8 cellular contexts compared by ENCODE assay signal in genomic region chr5:172835246-172836030, GRCh38. TPM values are rescaled to one million over a fixed set of nuclear protein-coding genes. Genes with fewer than 3 reads are reported as not detected.
DNase-seq lines count a peak whose midpoint lies in the region; ATAC-seq and TF ChIP-seq lines count a peak whose summit lies in the region.

No MANE protein-coding gene starts in this region.

- peaks cover 3% of the 10 kb centered on the region; the same call in 1 of the 2 replicates for H4K20me1 ChIP-seq in MM.1S (ENCODE audit: insufficient read depth, low read length)

- H3K4me3 ChIP-seq in MM.1S (ENCODE audit: low read length) = peak overlapping the region; percentile 99
- peak overlapping the region; percentile 70 for H3K4me3 ChIP-seq in neuron (ENCODE audit: low read length)

- H3K4me1 ChIP-seq in MM.1S (ENCODE audit: low read length) = peaks cover 26% of the 10 kb centered on the region
- peaks cover 13% of the 10 kb centered on the region for H3K4me1 ChIP-seq in neuron (ENCODE audit: insufficient read depth, low read length)

- H3F3A ChIP-seq in MM.1S (ENCODE audit: insufficient read depth, low read length) = peaks cover 36% of the 10 kb centered on the region

- H3K27me3 ChIP-seq in CD4-positive, alpha-beta T cell (ENCODE audit: control insufficient read depth, insufficient read depth, low read length) = no peaks in the 10 kb centered on the region
- H3K27me3 ChIP-seq in MM.1S (replicated peaks; ENCODE audit: insufficient read depth, low read length) (no peaks in the 10 kb centered on the region), neuron (ENCODE audit: insufficient read depth, low read length) (no peaks in the 10 kb centered on the region)

- peak overlapping the region; percentile 88 for H3K27ac Mint-ChIP-seq in CD4-positive, alpha-beta T cell
- H3K27ac Mint-ChIP-seq in effector memory CD8-positive, alpha-beta T cell = peak overlapping the region; percentile 92 to 95

- H3K27ac ChIP-seq in CD4-positive, alpha-beta T cell (ENCODE audit: low read depth, low read length) = peak overlapping the region; percentile 78
- peak overlapping the region; percentile 98 for H3K27ac ChIP-seq in MM.1S (ENCODE audit: low read length)

- H2AFZ ChIP-seq in MM.1S (ENCODE audit: low read length) (no peak overlapping the region), neuron (ENCODE audit: low read depth, low read length) (no peak overlapping the region)

- no peaks in the 10 kb centered on the region for H3K9me2 ChIP-seq in MM.1S (replicated peaks; ENCODE audit: insufficient read depth, low read length)

- no peaks in the 10 kb centered on the region for H3K9me3 ChIP-seq in CD4-positive, alpha-beta T cell (ENCODE audit: control insufficient read depth, low read length)
- no peaks in the 10 kb centered on the region for H3K9me3 ChIP-seq in MM.1S (replicated peaks; ENCODE audit: insufficient read depth, low read length)
- H3K9me3 ChIP-seq in neuron (ENCODE audit: low read length) = no peaks in the 10 kb centered on the region

- CTCF ChIA-PET in CD4-positive, alpha-beta T cell (lab: Charles Lee) = interaction anchor here (1.2 to 1.8 kb wide), 3 partner anchors 63 to 121 kb away, joined by 3 to 6 read pairs (median 4); no protein-coding TSS in a partner anchor

- DNase-seq in CD4-positive, alpha-beta T cell = no peak
- DNase-seq in MM.1S (peak; percentile 84), AG08396 (ENCODE audit: low spot score) (no peak), SW480 (ENCODE audit: low spot score) (no peak), NOMO-1 treated with DMSO at 0.1 percent for 48 hours (lab: John Stamatoyannopoulos, UW; ENCODE audit: unreplicated experiment) (no peak), NCI-H345 (lab: John Stamatoyannopoulos, UW) (no peak)
- DNase-seq in effector memory CD8-positive, alpha-beta T cell = peak in 1 of 3 experiments; percentile 22

- H3K79me2 ChIP-seq in MM.1S (ENCODE audit: low read length) = peaks cover 61% of the 10 kb centered on the region

- peak overlapping the region; percentile 94 for H3K4me2 ChIP-seq in MM.1S (ENCODE audit: low read depth, low read length)

- H3K27me3 Mint-ChIP-seq in CD4-positive, alpha-beta T cell = no peaks in the 10 kb centered on the region
- no peaks in the 10 kb centered on the region for H3K27me3 Mint-ChIP-seq in effector memory CD8-positive, alpha-beta T cell

- peak overlapping the region; percentile 95 for H3K4me3 Mint-ChIP-seq in CD4-positive, alpha-beta T cell
- peak overlapping the region; percentile 87 to 88 for H3K4me3 Mint-ChIP-seq in effector memory CD8-positive, alpha-beta T cell

- H3K36me3 ChIP-seq in MM.1S (replicated peaks; ENCODE audit: insufficient read depth, low read length) = 0 out of 2 replicates have a peak, but pooled peaks cover 4% of the 10 kb centered on the region
- H3K36me3 ChIP-seq in neuron (ENCODE audit: insufficient read depth, low read length) = peaks cover 7% of the 10 kb centered on the region

- POLR2A ChIA-PET in CD4-positive, alpha-beta T cell (lab: Charles Lee) = interaction anchor here (0.7 to 10.5 kb wide), 4 partner anchors 14 to 71 kb away, joined by 3 to 110 read pairs (median 8); partner anchors contain the start of gene DUSP1

- TF ChIP-seq CTCF in CD4-positive, alpha-beta T cell (IDR thresholded peaks at IDR 0.05) = no peak
- no peak for TF ChIP-seq CTCF in MM.1S (IDR thresholded peaks at IDR 0.05; ENCODE audit: low read length)

- H3K36me3 Mint-ChIP-seq in CD4-positive, alpha-beta T cell (ENCODE audit: low read depth) = peaks cover 5% of the 10 kb centered on the region
- peaks cover 27% of the 10 kb centered on the region for H3K36me3 Mint-ChIP-seq in effector memory CD8-positive, alpha-beta T cell (ENCODE audit: insufficient read depth)

- no peak for ATAC-seq in CD4-positive, alpha-beta T cell (ENCODE audit: poor library complexity)
- peak; percentile 23 for ATAC-seq in effector memory CD8-positive, alpha-beta T cell (replicated peaks)

- no peaks in the 10 kb centered on the region for H3K9me3 Mint-ChIP-seq in CD4-positive, alpha-beta T cell
- no peaks in the 10 kb centered on the region for H3K9me3 Mint-ChIP-seq in effector memory CD8-positive, alpha-beta T cell

- peaks cover 49% of the 10 kb centered on the region for H3K4me1 Mint-ChIP-seq in CD4-positive, alpha-beta T cell (ENCODE audit: low read depth)
- H3K4me1 Mint-ChIP-seq in effector memory CD8-positive, alpha-beta T cell (ENCODE audit: low read depth in 2 of 2) = peaks cover 27 to 42% of the 10 kb centered on the region in 2 donors

- intact Hi-C loops in CD4-positive, alpha-beta T cell (cut with DNase I, micrococcal nuclease) = loop anchor here (2.0 to 10.0 kb wide), 3 partner anchors 63 to 1451 kb away; partner anchors contain the start of gene NPM1 (in 1 of the 2)

- peak overlapping the region; percentile 96 for H3K9ac ChIP-seq in MM.1S (ENCODE audit: low read length)

RNA-seq across cellular contexts. Expression of gene ERGIC1, which starts 1.4 kb away (rescaled TPM):
- 10 to 100 TPM; 51.0 to 52.4 TPM for total RNA-seq in CD4-positive, alpha-beta T cell
